ENCODE assay signal across 9 cellular contexts in the genomic region with DNA sequence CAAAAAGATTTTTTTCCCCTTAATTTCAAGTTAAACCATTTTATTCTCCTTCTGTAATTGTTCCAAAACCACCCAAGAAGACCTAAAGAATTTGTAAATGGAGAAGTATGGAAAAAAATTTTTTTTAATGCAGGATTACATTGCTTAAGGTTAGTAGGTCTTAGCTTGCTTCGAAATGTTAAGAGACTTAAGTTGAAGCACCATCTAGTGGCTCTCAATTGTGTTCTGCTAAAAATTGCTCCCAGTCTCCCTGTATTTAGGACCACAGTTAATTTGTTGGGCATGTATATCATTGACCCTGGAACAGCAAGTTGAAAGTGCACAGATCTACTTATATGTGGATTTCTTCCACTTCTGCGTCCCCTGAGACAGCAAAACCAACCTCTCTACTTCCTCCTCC. TPM values are rescaled to one million over a fixed set of nuclear protein-coding genes. Genes with fewer than 3 reads are reported as not detected.
DNase-seq lines count a peak whose midpoint lies in the region; ATAC-seq, FAIRE-seq and TF ChIP-seq lines count a peak whose summit lies in the region.
"Had no signal": no experiment of that assay in that cellular context is flagged by ENCODE, and none has a peak within 500 bp of the region (broad histone marks: within the 10 kb centered on the region; RNA-seq: fewer than 3 reads in every experiment).

No MANE protein-coding gene starts in this region.

- WGBS in pancreas, 2 donors, result 41 to 49% methylated on average over 2 of the region's 2 CpGs

- no peak overlapping the region for H3K27ac ChIP-seq in pancreas

- FAIRE-seq in pancreas (lab: Jason Lieb, UNC), result no peak

- no peaks in the 10 kb centered on the region for H3K27me3 ChIP-seq in pancreas

- H3K4me1 ChIP-seq in pancreas, result no peaks in the 10 kb centered on the region

- peak; percentile 44 for DNase-seq in GM04504 (ENCODE audit: low read depth)
- peak; percentile 59 for DNase-seq in NCI-H226
- DNase-seq in erythroblast (lab: John Stamatoyannopoulos, UW), result peak; percentile 13 to 22
- no peak for DNase-seq in pancreas
- no peak for DNase-seq in T-helper 9 cell
- no peak for DNase-seq in activated effector memory CD4-positive, alpha-beta T cell treated with Interleukin-2 at 50 U/mL for 16 hours

- no peaks in the 10 kb centered on the region for H3K36me3 ChIP-seq in pancreas

- TF ChIP-seq CTCF in pancreas (IDR thresholded peaks at IDR 0.05), result no peak

- no peak overlapping the region for H3K4me3 ChIP-seq in pancreas

- TF ChIP-seq POLR2A in erythroblast (IDR thresholded peaks at IDR 0.05; ENCODE audit: low read length), result no peak

- ATAC-seq in pancreas, result peak in 3 of 4 donors; percentile 44 to 67 (median 50)
- ATAC-seq in HG02852 (IDR thresholded peaks at IDR 0.05; ENCODE audit: unreplicated experiment), result no peak
- ATAC-seq in HG02571 (IDR thresholded peaks at IDR 0.05; ENCODE audit: unreplicated experiment), result no peak

- no peaks in the 10 kb centered on the region for H3K9me3 ChIP-seq in pancreas

- intact Hi-C loops in pancreas (cut with DNase I), result no loop called here

RNA-seq across cellular contexts. Expression of a gene that starts 32.4 kb away (rescaled TPM):
- not detected for total RNA-seq in pancreas
- not detected for polyA plus RNA-seq in pancreas
- total RNA-seq: T-helper 1 cell treated with Interleukin-12 subunit alpha and Interleukin-12 subunit beta and Interleukin-4 antibody, amounts not matched to agents 30 ng/mL and 1 ng/mL, for 36 hours had no signal

Comparison
In these comparisons a context has a peak if more than half of its experiments do, and no peak if none do; other contexts are left out.
1. DNase-seq: peak in GM04504 (single experiment), NCI-H226 (single experiment) and erythroblast (2 of 2); none in pancreas (0 of 6), T-helper 9 cell (single experiment) and activated effector memory CD4-positive, alpha-beta T cell treated with Interleukin-2 at 50 U/mL for 16 hours (single experiment).
2. ATAC-seq: peak in pancreas (3 of 4); none in HG02852 (single experiment) and HG02571 (single experiment).